ENCODE assay signal across 12 cellular contexts in the genomic region with DNA sequence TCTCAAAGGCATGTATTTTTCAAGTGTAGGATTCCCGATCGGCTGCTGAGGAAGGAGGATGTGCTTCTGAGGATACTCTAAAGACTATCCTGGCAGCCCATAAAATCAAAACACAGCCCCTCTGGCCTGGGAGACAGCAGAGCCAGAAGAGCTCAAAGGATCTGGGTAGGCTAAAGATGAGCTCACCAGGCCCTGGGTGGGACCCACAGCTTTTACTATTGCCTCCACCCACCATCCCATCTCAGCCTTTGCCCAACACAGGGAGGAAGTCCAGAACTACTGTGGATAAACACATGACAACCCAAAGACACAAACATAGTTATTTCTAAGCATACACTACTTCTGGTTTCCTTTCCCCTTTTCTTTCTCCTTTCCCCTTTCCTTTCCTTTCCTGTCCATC.
A peak's percentile ranks its signal among the peaks of the same experiment; 100 is the strongest.
DNase-seq lines count a peak whose midpoint lies in the region; ATAC-seq, FAIRE-seq and TF ChIP-seq lines count a peak whose summit lies in the region.
"Had no signal": no experiment of that assay in that cellular context is flagged by ENCODE, and none has a peak within 500 bp of the region (broad histone marks: within the 10 kb centered on the region; RNA-seq: fewer than 3 reads in every experiment).

No MANE protein-coding gene starts in this region.

- H3K4me1 Mint-ChIP-seq in naive thymus-derived CD8-positive, alpha-beta T cell = peaks cover 0 to 9% (median under 1%) of the 10 kb centered on the region in 4 donors
- peaks cover 2% of the 10 kb centered on the region for H3K4me1 Mint-ChIP-seq in activated T-cell treated with anti-CD3 and anti-CD28 coated beads, Interleukin-2, amount 50 U/mL, for 4 hours (ENCODE audit: low read depth)
- peaks cover 18% of the 10 kb centered on the region for H3K4me1 Mint-ChIP-seq in activated CD4-positive, alpha-beta T cell treated with anti-CD3 and anti-CD28 coated beads for 36 hours

- peak; percentile 84 for ATAC-seq in left ventricle myocardium superior
- peak in 3 of 4 donors; percentile 34 to 77 (median 65) for ATAC-seq in psoas muscle
- ATAC-seq in naive thymus-derived CD8-positive, alpha-beta T cell = no peak
- no peak for ATAC-seq in activated T-cell treated with anti-CD3 and anti-CD28 coated beads, Interleukin-2, amount 50 U/mL, for 4 hours
- ATAC-seq in activated CD4-positive, alpha-beta T cell treated with anti-CD3 and anti-CD28 coated beads for 36 hours = no peak
- ATAC-seq: activated CD8-positive, alpha-beta memory T cell treated with anti-CD3 and anti-CD28 coated beads, Interleukin-2, amount 10 ng/mL, durations not matched to agents 7 days and 5 days had no signal

- POLR2A ChIA-PET in naive thymus-derived CD8-positive, alpha-beta T cell (lab: Charles Lee) = no interaction called here
- POLR2A ChIA-PET in activated CD4-positive, alpha-beta T cell treated with anti-CD3 and anti-CD28 coated beads for 36 hours (lab: Charles Lee) = no interaction called here

- intact Hi-C loops in adrenal gland (cut with DNase I) = no loop called here
- intact Hi-C loops in left ventricle myocardium superior (cut with micrococcal nuclease) = no loop called here
- intact Hi-C loops in psoas muscle (cut with DNase I) = no loop called here
- intact Hi-C loops in activated CD4-positive, alpha-beta T cell treated with anti-CD3 and anti-CD28 coated beads for 36 hours (cut with DNase I, micrococcal nuclease) = no loop called here

- H3K27ac ChIP-seq in adrenal gland = peak overlapping the region; percentile 53 to 93 (median 74)
- H3K27ac ChIP-seq in psoas muscle = peak overlapping the region; percentile 65
- H3K27ac ChIP-seq: SK-N-MC had no signal

- WGBS in adrenal gland, 4 donors = 29 to 73% (median 67%) methylated on average over 2 of the region's 2 CpGs
- 54 to 75% (median 58%) methylated on average over 2 of the region's 2 CpGs for WGBS in psoas muscle, 3 donors

- peaks cover 0 to 43% (median 13%) of the 10 kb centered on the region in 3 donors for H3K36me3 Mint-ChIP-seq in naive thymus-derived CD8-positive, alpha-beta T cell
- H3K36me3 Mint-ChIP-seq in activated T-cell treated with anti-CD3 and anti-CD28 coated beads, Interleukin-2, amount 50 U/mL, for 4 hours (ENCODE audit: insufficient read depth) = peaks cover 25% of the 10 kb centered on the region
- peaks cover 11% of the 10 kb centered on the region for H3K36me3 Mint-ChIP-seq in activated CD4-positive, alpha-beta T cell treated with anti-CD3 and anti-CD28 coated beads for 36 hours (ENCODE audit: low read depth)

- peak overlapping the region in 2 of 10 donors; percentile 29 to 68 for H3K27ac Mint-ChIP-seq in naive thymus-derived CD8-positive, alpha-beta T cell
- no peak overlapping the region for H3K27ac Mint-ChIP-seq in activated CD4-positive, alpha-beta T cell treated with anti-CD3 and anti-CD28 coated beads for 36 hours
- H3K27ac Mint-ChIP-seq: activated CD8-positive, alpha-beta memory T cell treated with anti-CD3 and anti-CD28 coated beads, Interleukin-2, amount 10 ng/mL, durations not matched to agents 7 days and 5 days had no signal

- TF ChIP-seq POLR2A in adrenal gland (IDR thresholded peaks at IDR 0.05) = no peak

- H3K4me1 ChIP-seq in adrenal gland (replicated peaks in 1 of 2) (peaks cover 28 to 43% of the 10 kb centered on the region in 2 donors), psoas muscle (peaks cover 28% of the 10 kb centered on the region)

- FAIRE-seq in D721Med (lab: Jason Lieb, UNC) = no peak
- FAIRE-seq: GM19239 had no signal

- H3K4me3 Mint-ChIP-seq in naive thymus-derived CD8-positive, alpha-beta T cell = no peak overlapping the region
- H3K4me3 Mint-ChIP-seq in activated T-cell treated with anti-CD3 and anti-CD28 coated beads, Interleukin-2, amount 50 U/mL, for 4 hours = no peak overlapping the region
- no peak overlapping the region for H3K4me3 Mint-ChIP-seq in activated CD4-positive, alpha-beta T cell treated with anti-CD3 and anti-CD28 coated beads for 36 hours
- H3K4me3 Mint-ChIP-seq: activated CD8-positive, alpha-beta memory T cell treated with anti-CD3 and anti-CD28 coated beads, Interleukin-2, amount 10 ng/mL, durations not matched to agents 7 days and 5 days had no signal

- no peaks in the 10 kb centered on the region for H3K9me3 ChIP-seq in adrenal gland (replicated peaks in 1 of 3)
- no peaks in the 10 kb centered on the region for H3K9me3 ChIP-seq in psoas muscle

- TF ChIP-seq CTCF in adrenal gland (IDR thresholded peaks at IDR 0.05) (no peak), psoas muscle (IDR thresholded peaks at IDR 0.05) (no peak), D721Med (IDR thresholded peaks at IDR 0.05; ENCODE audit: insufficient read depth, missing control alignments) (no peak)

- DNase-seq in AG08395 (ENCODE audit: low spot score) = peak; percentile 32
- peak in 6 of 7 donors; percentile 31 to 67 (median 50) for DNase-seq in adrenal gland
- DNase-seq in left ventricle myocardium superior = peak; percentile 63
- peak; percentile 57 to 68 for DNase-seq in psoas muscle
- no peak for DNase-seq in naive thymus-derived CD8-positive, alpha-beta T cell
- no peak for DNase-seq in activated T-cell treated with anti-CD3 and anti-CD28 coated beads, Interleukin-2, amount 50 U/mL, for 4 hours
- DNase-seq in D721Med (ENCODE audit: insufficient read length, low spot score) = no peak
- no peak for DNase-seq in activated CD4-positive, alpha-beta T cell treated with anti-CD3 and anti-CD28 coated beads for 36 hours
- DNase-seq: activated CD8-positive, alpha-beta memory T cell treated with anti-CD3 and anti-CD28 coated beads, Interleukin-2, amount 10 ng/mL, durations not matched to agents 7 days and 5 days; NCI-H2171 treated with DMSO at 0.1 percent for 48 hours had no signal

- H3K36me3 ChIP-seq in adrenal gland (replicated peaks in 1 of 2) (no peaks in the 10 kb centered on the region), psoas muscle (ENCODE audit: insufficient read depth in 1 of 2, low read depth in 1 of 2) (no peaks in the 10 kb centered on the region)

- CTCF ChIA-PET in activated CD4-positive, alpha-beta T cell treated with anti-CD3 and anti-CD28 coated beads for 36 hours (lab: Charles Lee) = no interaction called here

- H3K27me3 Mint-ChIP-seq in naive thymus-derived CD8-positive, alpha-beta T cell = no peaks in the 10 kb centered on the region
- no peaks in the 10 kb centered on the region for H3K27me3 Mint-ChIP-seq in activated T-cell treated with anti-CD3 and anti-CD28 coated beads, Interleukin-2, amount 50 U/mL, for 4 hours (ENCODE audit: low read depth)
- H3K27me3 Mint-ChIP-seq in activated CD4-positive, alpha-beta T cell treated with anti-CD3 and anti-CD28 coated beads for 36 hours = no peaks in the 10 kb centered on the region
- H3K27me3 Mint-ChIP-seq: activated CD8-positive, alpha-beta memory T cell treated with anti-CD3 and anti-CD28 coated beads, Interleukin-2, amount 10 ng/mL, durations not matched to agents 7 days and 5 days had no signal

- H3K4me3 ChIP-seq in adrenal gland (peak overlapping the region in 1 of 4 donors; percentile 7), psoas muscle (no peak overlapping the region)
- H3K4me3 ChIP-seq: SK-N-MC had no signal

- H3K9me3 Mint-ChIP-seq in naive thymus-derived CD8-positive, alpha-beta T cell = no peaks in the 10 kb centered on the region
- H3K9me3 Mint-ChIP-seq in activated T-cell treated with anti-CD3 and anti-CD28 coated beads, Interleukin-2, amount 50 U/mL, for 4 hours = no peaks in the 10 kb centered on the region
- no peaks in the 10 kb centered on the region for H3K9me3 Mint-ChIP-seq in activated CD4-positive, alpha-beta T cell treated with anti-CD3 and anti-CD28 coated beads for 36 hours (ENCODE audit: low read depth)

- H3K27me3 ChIP-seq in adrenal gland = no peaks in the 10 kb centered on the region
- H3K27me3 ChIP-seq in psoas muscle (ENCODE audit: insufficient read depth in 3 of 3, low read length in 2 of 3) = no peaks in the 10 kb centered on the region

Comparison
In these comparisons a context has a peak if more than half of its experiments do, and no peak if none do; other contexts are left out.
1. DNase-seq: peak in AG08395 (single experiment), adrenal gland (6 of 7), left ventricle myocardium superior (single experiment) and psoas muscle (2 of 2); none in naive thymus-derived CD8-positive, alpha-beta T cell (0 of 10), activated T-cell treated with anti-CD3 and anti-CD28 coated beads, Interleukin-2, amount 50 U/mL, for 4 hours (single experiment), D721Med (single experiment) and activated CD4-positive, alpha-beta T cell treated with anti-CD3 and anti-CD28 coated beads for 36 hours (single experiment).
2. ATAC-seq: peak in left ventricle myocardium superior (single experiment) and psoas muscle (3 of 4); none in naive thymus-derived CD8-positive, alpha-beta T cell (0 of 2), activated T-cell treated with anti-CD3 and anti-CD28 coated beads, Interleukin-2, amount 50 U/mL, for 4 hours (0 of 2) and activated CD4-positive, alpha-beta T cell treated with anti-CD3 and anti-CD28 coated beads for 36 hours (single experiment).